In genomic region chr16:22688463-22688862, GRCh38 we compare ENCODE assay signal across 36 cellular contexts.
"Had no signal": no experiment of that assay in that cellular context is flagged by ENCODE, and none has a peak within 500 bp of the region (broad histone marks: within the 10 kb centered on the region; RNA-seq: fewer than 3 reads in every experiment).

No MANE protein-coding gene starts in this region.

- H3K27ac ChIP-seq: adrenal gland, body of pancreas, brain microvascular endothelial cell, breast epithelium, VCaP had no signal

- ATAC-seq: activated CD8-positive, alpha-beta T cell treated with anti-CD3 and anti-CD28 coated beads for 36 hours; activated naive CD4-positive, alpha-beta T cell treated with anti-CD3 and anti-CD28 coated beads, Interleukin-2, amount 50 U/mL, for 72 hours; activated T-cell treated with anti-CD3 and anti-CD28 coated beads, Interleukin-2, amount 50 U/mL, for 4 hours; activated T-cell treated with anti-CD3 and anti-CD28 coated beads, Interleukin-2, amount 50 U/mL, for 72 hours; activated T-helper 17 cell treated with anti-CD3 and anti-CD28 coated beads, Interleukin-2, amount 50 U/mL, for 72 hours; body of pancreas had no signal

- H3K4me3 Mint-ChIP-seq: activated B cell treated with CpG ODN at 0.5 μM for 24 hours; activated CD4-positive, alpha-beta memory T cell treated with anti-CD3 and anti-CD28 coated beads for 36 hours; activated CD4-positive, alpha-beta T cell treated with anti-CD3 and anti-CD28 coated beads, Interleukin-2, amount 10 ng/mL, durations not matched to agents 24 days and 14 days; activated CD8-positive, alpha-beta T cell treated with anti-CD3 and anti-CD28 coated beads for 36 hours; activated naive CD4-positive, alpha-beta T cell treated with anti-CD3 and anti-CD28 coated beads for 36 hours; activated naive CD8-positive, alpha-beta T cell treated with anti-CD3 and anti-CD28 coated beads for 36 hours; activated T-cell treated with anti-CD3 and anti-CD28 coated beads, Interleukin-2, amount 50 U/mL, for 4 hours; activated T-cell treated with anti-CD3 and anti-CD28 coated beads, Interleukin-2, amount 50 U/mL, for 72 hours; activated T-helper 1 cell treated with anti-CD3 and anti-CD28 coated beads, Interleukin-12 subunit alpha, Interleukin-12 subunit beta, Interleukin-2, Interleukin-4 antibody, amounts not matched to agents 30 ng/mL and 10 ng/mL and 1 ng/mL, durations not matched to agents 14 hours and 24 hours and 36 hours; activated T-helper 17 cell treated with anti-CD3 and anti-CD28 coated beads, Interleukin-2, amount 50 U/mL, for 72 hours; T-helper 1 cell treated with Interleukin-12 subunit alpha and Interleukin-12 subunit beta and Interleukin-4 antibody, amounts not matched to agents 30 μg/mL and 1 μg/mL, for 36 hours; T-helper 2 cell treated with Interferon-gamma antibody and Interleukin-4, amounts not matched to agents 5 μg/mL and 100 μg/mL, for 36 hours had no signal

- H3K27ac Mint-ChIP-seq: activated B cell treated with CpG ODN at 0.5 μM for 24 hours; activated CD4-positive, alpha-beta memory T cell treated with anti-CD3 and anti-CD28 coated beads for 36 hours; activated CD4-positive, alpha-beta T cell treated with anti-CD3 and anti-CD28 coated beads, Interleukin-2, amount 10 ng/mL, durations not matched to agents 24 days and 14 days; activated CD8-positive, alpha-beta T cell treated with anti-CD3 and anti-CD28 coated beads for 36 hours; activated naive CD4-positive, alpha-beta T cell treated with anti-CD3 and anti-CD28 coated beads for 36 hours; activated naive CD4-positive, alpha-beta T cell treated with anti-CD3 and anti-CD28 coated beads, Interleukin-2, amount 50 U/mL, for 72 hours; activated naive CD8-positive, alpha-beta T cell treated with anti-CD3 and anti-CD28 coated beads for 36 hours; activated T-cell treated with anti-CD3 and anti-CD28 coated beads, Interleukin-2, amount 50 U/mL, for 72 hours; activated T-helper 1 cell treated with anti-CD3 and anti-CD28 coated beads, Interleukin-12 subunit alpha, Interleukin-12 subunit beta, Interleukin-2, Interleukin-4 antibody, amounts not matched to agents 30 ng/mL and 10 ng/mL and 1 ng/mL, durations not matched to agents 14 hours and 24 hours and 36 hours; activated T-helper 17 cell treated with anti-CD3 and anti-CD28 coated beads, Interleukin-2, amount 50 U/mL, for 72 hours; T-helper 1 cell treated with Interleukin-12 subunit alpha and Interleukin-12 subunit beta and Interleukin-4 antibody, amounts not matched to agents 30 μg/mL and 1 μg/mL, for 36 hours; T-helper 2 cell treated with Interferon-gamma antibody and Interleukin-4, amounts not matched to agents 5 μg/mL and 100 μg/mL, for 36 hours had no signal

- H3K27me3 ChIP-seq: adrenal gland, body of pancreas, brain microvascular endothelial cell, breast epithelium had no signal

- H3K27me3 Mint-ChIP-seq: activated B cell treated with CpG ODN at 0.5 μM for 24 hours; activated CD4-positive, alpha-beta memory T cell treated with anti-CD3 and anti-CD28 coated beads for 36 hours had no signal

- H3K9me3 ChIP-seq: adrenal gland had no signal

- DNase-seq: activated B cell treated with CpG ODN at 0.5 μM for 24 hours; activated CD4-positive, alpha-beta memory T cell treated with anti-CD3 and anti-CD28 coated beads for 36 hours; activated CD4-positive, alpha-beta T cell treated with anti-CD3 and anti-CD28 coated beads for 4 hours; activated CD4-positive, alpha-beta T cell treated with anti-CD3 and anti-CD28 coated beads, Interleukin-2, amount 50 U/mL, for 1 hour; activated CD4-positive, alpha-beta T cell treated with anti-CD3 and anti-CD28 coated beads, Interleukin-2, amount 50 U/mL, for 4 hours; activated CD4-positive, CD25-positive, alpha-beta regulatory T cell treated with anti-CD3 and anti-CD28 coated beads, Interleukin-2, amount 50 U/mL, for 72 hours; activated CD8-positive, alpha-beta memory T cell treated with anti-CD3 and anti-CD28 coated beads, Interleukin-2, amount 50 U/mL, for 4 hours; activated CD8-positive, alpha-beta T cell treated with anti-CD3 and anti-CD28 coated beads for 36 hours; activated effector memory CD4-positive, alpha-beta T cell treated with anti-CD3 and anti-CD28 coated beads, Interleukin-2, amount 50 U/mL, for 16 hours; activated gamma-delta T cell treated with Interleukin-2 at 50 U/mL for 16 hours; activated naive CD4-positive, alpha-beta T cell; activated naive CD4-positive, alpha-beta T cell treated with anti-CD3 and anti-CD28 coated beads for 36 hours; activated naive CD4-positive, alpha-beta T cell treated with anti-CD3 and anti-CD28 coated beads, Interleukin-2, amount 50 U/mL, for 16 hours; activated naive CD8-positive, alpha-beta T cell treated with anti-CD3 and anti-CD28 coated beads for 36 hours; activated T-cell treated with anti-CD3 and anti-CD28 coated beads for 4 hours; activated T-cell treated with anti-CD3 and anti-CD28 coated beads, Interleukin-2, amount 50 U/mL, for 1 hour; activated T-cell treated with anti-CD3 and anti-CD28 coated beads, Interleukin-2, amount 50 U/mL, for 4 hours; activated T-cell treated with anti-CD3 and anti-CD28 coated beads, Interleukin-2, amount 50 U/mL, for 72 hours; adrenal gland; amniotic stem cell; aorta; body of pancreas; brain microvascular endothelial cell; central memory CD4-positive, alpha-beta T cell; T-helper 2 cell; T-helper 9 cell had no signal

- H3K36me3 ChIP-seq: adrenal gland, brain microvascular endothelial cell, breast epithelium had no signal

- H3K36me3 Mint-ChIP-seq: activated CD4-positive, alpha-beta memory T cell treated with anti-CD3 and anti-CD28 coated beads for 36 hours; activated naive CD8-positive, alpha-beta T cell treated with anti-CD3 and anti-CD28 coated beads for 36 hours had no signal

- H3K4me3 ChIP-seq: adrenal gland, body of pancreas, breast epithelium had no signal

- FAIRE-seq: astrocyte, TTC549 had no signal

- H3K4me1 ChIP-seq: adrenal gland, body of pancreas, breast epithelium had no signal
